In the genomic region with DNA sequence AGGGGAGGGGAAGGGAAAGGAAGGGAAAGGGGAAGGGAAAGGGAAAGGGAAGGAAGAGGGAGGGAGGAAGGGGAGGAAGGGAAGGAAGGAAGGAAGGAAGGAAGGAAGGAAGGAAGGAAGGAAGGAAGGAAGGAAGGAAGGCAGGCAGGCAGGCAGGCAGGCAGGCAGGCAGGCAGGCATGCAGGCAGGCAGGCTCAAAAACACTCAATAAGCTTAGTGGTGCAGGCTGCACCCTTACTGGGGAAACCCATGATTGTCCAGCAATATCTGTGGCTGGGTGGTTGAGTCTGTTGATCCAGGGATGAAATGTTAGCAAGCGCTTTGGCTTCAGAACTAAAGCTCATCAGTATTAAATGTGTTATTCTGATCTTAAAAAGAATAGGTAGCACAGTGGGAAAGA, we compare ENCODE assay signal across 22 cellular contexts.
"Had no signal": no experiment of that assay in that cellular context is flagged by ENCODE, and none has a peak within 500 bp of the region (broad histone marks: within the 10 kb centered on the region; RNA-seq: fewer than 3 reads in every experiment).

No MANE protein-coding gene starts in this region.

- H3K9me3 ChIP-seq: gastrocnemius medialis, lower lobe of right lung, prostate gland, right atrium auricular region, testis, tibial nerve, upper lobe of left lung had no signal

- H3K27me3 ChIP-seq: gastrocnemius medialis, neural progenitor cell, right atrium auricular region, testis, tibial nerve, upper lobe of left lung had no signal

- H3K36me3 ChIP-seq: gastrocnemius medialis, lower lobe of right lung, neural progenitor cell, prostate gland, right atrium auricular region, tibial nerve, upper lobe of left lung had no signal

- H3K9ac ChIP-seq: neural progenitor cell had no signal

- H2AFZ ChIP-seq: neural progenitor cell had no signal

- H3K4me3 ChIP-seq: coronary artery, gastrocnemius medialis, lower lobe of right lung, neural progenitor cell, prostate gland, right atrium auricular region, smooth muscle cell, testis, tibial nerve, upper lobe of left lung had no signal

- H3K4me1 ChIP-seq: gastrocnemius medialis, prostate gland, testis, upper lobe of left lung had no signal

- DNase-seq: effector memory CD8-positive, alpha-beta T cell; foreskin fibroblast; gastrocnemius medialis; head of caudate nucleus; left ventricle myocardium superior; lower lobe of right lung; naive B cell; stimulated activated CD4-positive, alpha-beta T cell treated with anti-CD3 and anti-CD28 coated beads, Interleukin-12 subunit alpha, Interleukin-12 subunit beta, amount 100 ng/mL, for 4 hours; stimulated activated CD4-positive, alpha-beta T cell treated with anti-CD3 and anti-CD28 coated beads, Interleukin-1b, Interleukin-23, amount 100 ng/mL, for 48 hours; stimulated activated CD4-positive, alpha-beta T cell treated with anti-CD3 and anti-CD28 coated beads, Interleukin-4, amount 100 ng/mL, for 24 hours; stimulated activated naive CD8-positive, alpha-beta T cell treated with anti-CD3 and anti-CD28 coated beads, Interleukin-15, Interleukin-2, amounts not matched to agents 100 U/mL and 50 U/mL, for 24 hours; substantia nigra; testis; upper lobe of left lung had no signal

- H3K27ac ChIP-seq: gastrocnemius medialis, lower lobe of right lung, neural progenitor cell, prostate gland had no signal

- ATAC-seq: effector memory CD8-positive, alpha-beta T cell; gastrocnemius medialis; left ventricle myocardium superior; lower lobe of right lung; sciatic nerve; stimulated activated memory B cell treated with anti-CD40 and anti-IgM and Interleukin-4, amounts not matched to agents 10 μg/mL and 1 μg/mL and 100 μg/mL, for 72 hours; stimulated activated naive CD8-positive, alpha-beta T cell treated with anti-CD3 and anti-CD28 coated beads, Interleukin-15, Interleukin-2, amounts not matched to agents 100 U/mL and 50 U/mL, for 24 hours had no signal
